13 cellular contexts compared by ENCODE assay signal in genomic region chr12:91327136-91327535, GRCh38.
A peak's percentile ranks its signal among the peaks of the same experiment; 100 is the strongest.
DNase-seq lines count a peak whose midpoint lies in the region; ATAC-seq and TF ChIP-seq lines count a peak whose summit lies in the region.
"Had no signal": no experiment of that assay in that cellular context is flagged by ENCODE, and none has a peak within 500 bp of the region (broad histone marks: within the 10 kb centered on the region; RNA-seq: fewer than 3 reads in every experiment).

No MANE protein-coding gene starts in this region.

- no peaks in the 10 kb centered on the region for H4K20me1 ChIP-seq in fibroblast of lung (ENCODE audit: control insufficient read depth, extremely low read depth, insufficient read depth, low read length)

- peak overlapping the region in 2 of 3 experiments; percentile 53 to 63 for H3K4me3 Mint-ChIP-seq in nephron
- H3K4me3 Mint-ChIP-seq: activated CD8-positive, alpha-beta memory T cell treated with anti-CD3 and anti-CD28 coated beads, Interleukin-2, amount 10 ng/mL, durations not matched to agents 7 days and 5 days; memory B cell; stimulated activated naive CD8-positive, alpha-beta T cell treated with anti-CD3 and anti-CD28 coated beads, Interleukin-15, Interleukin-2, amounts not matched to agents 100 ng/mL and 50 ng/mL, for 24 hours; T-helper 17 cell had no signal

- no peaks in the 10 kb centered on the region for H3K36me3 ChIP-seq in SK-N-MC (ENCODE audit: insufficient read depth, low read length)
- H3K36me3 ChIP-seq in fibroblast of lung (ENCODE audit: control insufficient read depth, insufficient read depth, low read length), result no peaks in the 10 kb centered on the region
- no peaks in the 10 kb centered on the region for H3K36me3 ChIP-seq in tibial nerve

- no peak for TF ChIP-seq EP300 in tibial nerve (IDR thresholded peaks at IDR 0.05)

- peak overlapping the region; percentile 58 for H3K9ac ChIP-seq in SK-N-MC (ENCODE audit: insufficient read length)
- H3K9ac ChIP-seq in fibroblast of lung (ENCODE audit: insufficient read depth, low read length), result no peak overlapping the region

- H3K27me3 ChIP-seq in fibroblast of lung (ENCODE audit: control insufficient read depth, insufficient read depth, low read length) (no peaks in the 10 kb centered on the region), tibial nerve (no peaks in the 10 kb centered on the region)

- TF ChIP-seq CTCF in fibroblast of lung (conservative IDR thresholded peaks at IDR 0.05 in 1 of 2, IDR thresholded peaks at IDR 0.05 in 1 of 2; ENCODE audit: low read depth in 1 of 2, low read length in 2 of 2) (no peak), nephron (IDR thresholded peaks at IDR 0.05; ENCODE audit: unreplicated experiment in 3 of 3) (no peak), tibial nerve (IDR thresholded peaks at IDR 0.05) (no peak)

- WGBS in tibial nerve, 2 donors, result 45 to 58% methylated on average over 4 of the region's 4 CpGs

- H2AFZ ChIP-seq in fibroblast of lung (ENCODE audit: low read length), result peak overlapping the region; percentile 38

- H3K9me3 ChIP-seq in SK-N-MC (ENCODE audit: low read depth, low read length), result no peaks in the 10 kb centered on the region
- no peaks in the 10 kb centered on the region for H3K9me3 ChIP-seq in fibroblast of lung (ENCODE audit: control insufficient read depth, insufficient read depth, low read depth, low read length)
- no peaks in the 10 kb centered on the region for H3K9me3 ChIP-seq in tibial nerve

- H3K9me3 Mint-ChIP-seq in nephron, result no peaks in the 10 kb centered on the region
- H3K9me3 Mint-ChIP-seq: memory B cell; stimulated activated naive CD8-positive, alpha-beta T cell treated with anti-CD3 and anti-CD28 coated beads, Interleukin-15, Interleukin-2, amounts not matched to agents 100 ng/mL and 50 ng/mL, for 24 hours had no signal

- no peaks in the 10 kb centered on the region for H3K36me3 Mint-ChIP-seq in nephron (ENCODE audit: low read depth)
- H3K36me3 Mint-ChIP-seq: activated CD8-positive, alpha-beta memory T cell treated with anti-CD3 and anti-CD28 coated beads, Interleukin-2, amount 10 ng/mL, durations not matched to agents 7 days and 5 days; memory B cell had no signal

- peaks cover 59% of the 10 kb centered on the region for H3K4me1 Mint-ChIP-seq in nephron
- H3K4me1 Mint-ChIP-seq: activated CD8-positive, alpha-beta memory T cell treated with anti-CD3 and anti-CD28 coated beads, Interleukin-2, amount 10 ng/mL, durations not matched to agents 7 days and 5 days; memory B cell; T-helper 17 cell had no signal

- H3K4me1 ChIP-seq in fibroblast of lung (ENCODE audit: control insufficient read depth, extremely low read depth, insufficient read depth, low read length) (peaks cover 4% of the 10 kb centered on the region), tibial nerve (peaks cover 0 to 14% (median 0%) of the 10 kb centered on the region in 4 donors)

- no peak for TF ChIP-seq POLR2A in tibial nerve (IDR thresholded peaks at IDR 0.05)

- H3K4me3 ChIP-seq in SK-N-MC (peak overlapping the region; percentile 11; the same call in 1 of the 2 replicates), fibroblast of lung (replicated peaks in 1 of 4; ENCODE audit: control extremely low read depth in 1 of 4, insufficient read depth in 1 of 4, low read depth in 3 of 4, low read length in 4 of 4) (peak overlapping the region in 3 of 4 experiments; percentile 0 to 44 (median 33)), tibial nerve (peak overlapping the region in 1 of 4 donors; percentile 26)

- H3K79me2 ChIP-seq in fibroblast of lung (ENCODE audit: control insufficient read depth, insufficient read depth, low read length), result no peaks in the 10 kb centered on the region

- H3K27me3 Mint-ChIP-seq in nephron (ENCODE audit: low read depth), result no peaks in the 10 kb centered on the region
- H3K27me3 Mint-ChIP-seq: activated CD8-positive, alpha-beta memory T cell treated with anti-CD3 and anti-CD28 coated beads, Interleukin-2, amount 10 ng/mL, durations not matched to agents 7 days and 5 days had no signal

- DNase-seq in SK-N-MC (ENCODE audit: low read depth, low spot score) (no peak), fibroblast of lung (ENCODE audit: low read depth in 2 of 2) (peak in 1 of 2 donors; percentile 71), tibial nerve (ENCODE audit: low spot score in 2 of 2) (no peak), NCI-H1694 (lab: John Stamatoyannopoulos, UW) (no peak)
- DNase-seq: activated gamma-delta T cell, NCI-H2171 had no signal

- ATAC-seq in GM19035 (IDR thresholded peaks at IDR 0.05; ENCODE audit: unreplicated experiment) (no peak), GM18867 (IDR thresholded peaks at IDR 0.05; ENCODE audit: unreplicated experiment) (no peak)
- ATAC-seq: activated CD8-positive, alpha-beta memory T cell treated with anti-CD3 and anti-CD28 coated beads, Interleukin-2, amount 10 ng/mL, durations not matched to agents 7 days and 5 days had no signal

- peak overlapping the region; percentile 90 to 96 (median 94) for H3K27ac Mint-ChIP-seq in nephron
- H3K27ac Mint-ChIP-seq: activated CD8-positive, alpha-beta memory T cell treated with anti-CD3 and anti-CD28 coated beads, Interleukin-2, amount 10 ng/mL, durations not matched to agents 7 days and 5 days; memory B cell; stimulated activated naive CD8-positive, alpha-beta T cell treated with anti-CD3 and anti-CD28 coated beads, Interleukin-15, Interleukin-2, amounts not matched to agents 100 ng/mL and 50 ng/mL, for 24 hours; T-helper 17 cell had no signal

- H3K4me2 ChIP-seq in fibroblast of lung (ENCODE audit: extremely low read depth, insufficient read depth, low read length), result peak overlapping the region; percentile 49

- H3K27ac ChIP-seq in SK-N-MC (peak overlapping the region; percentile 75), fibroblast of lung (ENCODE audit: insufficient read depth, low read length) (peak overlapping the region; percentile 50), tibial nerve (peak overlapping the region in 3 of 4 donors; percentile 4 to 81 (median 31))
